ENCODE assay signal across 1 cellular context in the genomic region with DNA sequence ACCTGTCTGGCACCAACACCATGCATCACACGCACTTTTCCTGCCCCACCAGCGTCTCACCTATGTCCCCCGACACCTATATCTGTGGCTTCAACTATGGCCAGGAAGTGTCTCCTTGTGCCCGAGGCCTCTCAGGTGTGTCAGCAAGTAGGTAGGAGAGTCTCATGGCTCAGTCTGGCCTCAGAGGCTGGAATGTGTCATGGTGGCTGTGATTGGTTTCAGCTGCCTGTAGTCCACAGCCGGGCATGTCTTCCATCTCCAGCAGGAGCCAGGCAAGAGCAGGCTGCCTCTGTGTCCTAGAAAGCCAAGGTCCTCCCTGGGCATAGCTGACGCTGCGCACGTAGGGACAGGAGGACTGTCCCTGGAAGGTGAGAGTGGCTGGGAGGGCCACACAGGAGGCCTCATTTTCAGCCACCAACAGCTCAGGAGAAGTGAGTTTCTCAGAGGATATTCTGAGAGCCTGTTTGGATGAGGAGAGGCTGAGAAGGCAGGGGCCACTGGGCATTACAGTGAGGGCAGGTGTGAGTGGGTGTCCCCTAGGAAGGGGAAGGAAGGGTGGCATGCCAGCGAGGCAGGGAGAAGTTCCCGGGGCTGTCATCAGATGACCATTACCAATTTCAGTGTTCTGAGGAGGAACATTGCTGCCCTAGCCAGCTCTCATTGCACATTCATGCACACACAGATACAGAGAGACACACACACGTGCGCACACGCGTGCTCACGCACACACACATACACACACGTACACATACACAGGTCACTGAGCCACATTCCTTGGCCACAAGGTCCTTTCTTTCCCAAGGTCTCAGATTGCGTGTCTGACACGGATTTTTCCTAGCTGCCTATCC.
TF ChIP-seq lines count a peak whose summit lies in the region.

No MANE protein-coding gene starts in this region.

TF ChIP-seq in IMR-90, 13 proteins besides CTCF, POLR2A, EP300 and RAD21:
- TF ChIP-seq SMC3 (IDR thresholded peaks at IDR 0.05; ENCODE audit: low read depth, low read length): no peak
- TF ChIP-seq, protein P1, sequence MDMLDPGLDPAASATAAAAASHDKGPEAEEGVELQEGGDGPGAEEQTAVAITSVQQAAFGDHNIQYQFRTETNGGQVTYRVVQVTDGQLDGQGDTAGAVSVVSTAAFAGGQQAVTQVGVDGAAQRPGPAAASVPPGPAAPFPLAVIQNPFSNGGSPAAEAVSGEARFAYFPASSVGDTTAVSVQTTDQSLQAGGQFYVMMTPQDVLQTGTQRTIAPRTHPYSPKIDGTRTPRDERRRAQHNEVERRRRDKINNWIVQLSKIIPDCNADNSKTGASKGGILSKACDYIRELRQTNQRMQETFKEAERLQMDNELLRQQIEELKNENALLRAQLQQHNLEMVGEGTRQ (IDR thresholded peaks at IDR 0.05; ENCODE audit: low read depth, low read length): no peak
- TF ChIP-seq MAFK (IDR thresholded peaks at IDR 0.05; ENCODE audit: low read depth, low read length): no peak
- no peak for TF ChIP-seq CEBPB (IDR thresholded peaks at IDR 0.05; ENCODE audit: low read depth, low read length)
- TF ChIP-seq RFX5 (IDR thresholded peaks at IDR 0.05; ENCODE audit: low read depth, low read length): no peak
- TF ChIP-seq RCOR1 (IDR thresholded peaks at IDR 0.05; ENCODE audit: insufficient replicate concordance, low read length): no peak
- no peak for TF ChIP-seq MAZ (IDR thresholded peaks at IDR 0.05; ENCODE audit: borderline replicate concordance, low read depth, low read length)
- TF ChIP-seq CHD1 (IDR thresholded peaks at IDR 0.05; ENCODE audit: low read depth, low read length): no peak
- TF ChIP-seq, protein P2, sequence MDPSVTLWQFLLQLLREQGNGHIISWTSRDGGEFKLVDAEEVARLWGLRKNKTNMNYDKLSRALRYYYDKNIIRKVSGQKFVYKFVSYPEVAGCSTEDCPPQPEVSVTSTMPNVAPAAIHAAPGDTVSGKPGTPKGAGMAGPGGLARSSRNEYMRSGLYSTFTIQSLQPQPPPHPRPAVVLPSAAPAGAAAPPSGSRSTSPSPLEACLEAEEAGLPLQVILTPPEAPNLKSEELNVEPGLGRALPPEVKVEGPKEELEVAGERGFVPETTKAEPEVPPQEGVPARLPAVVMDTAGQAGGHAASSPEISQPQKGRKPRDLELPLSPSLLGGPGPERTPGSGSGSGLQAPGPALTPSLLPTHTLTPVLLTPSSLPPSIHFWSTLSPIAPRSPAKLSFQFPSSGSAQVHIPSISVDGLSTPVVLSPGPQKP (IDR thresholded peaks at IDR 0.05; ENCODE audit: borderline replicate concordance, low read depth, low read length): no peak
- no peak for TF ChIP-seq BHLHE40 (IDR thresholded peaks at IDR 0.05; ENCODE audit: low read depth, low read length)
- no peak for TF ChIP-seq FOS (IDR thresholded peaks at IDR 0.05; ENCODE audit: low read depth, low read length)
- no peak for TF ChIP-seq MXI1 (IDR thresholded peaks at IDR 0.05; ENCODE audit: borderline replicate concordance, low read depth, low read length)
- TF ChIP-seq NFE2L2 (IDR thresholded peaks at IDR 0.05; ENCODE audit: low read depth, low read length): no peak
TF ChIP-seq in IMR-90: peak in this region for 0.
